ENCODE assay signal across 8 cellular contexts in the genomic region with DNA sequence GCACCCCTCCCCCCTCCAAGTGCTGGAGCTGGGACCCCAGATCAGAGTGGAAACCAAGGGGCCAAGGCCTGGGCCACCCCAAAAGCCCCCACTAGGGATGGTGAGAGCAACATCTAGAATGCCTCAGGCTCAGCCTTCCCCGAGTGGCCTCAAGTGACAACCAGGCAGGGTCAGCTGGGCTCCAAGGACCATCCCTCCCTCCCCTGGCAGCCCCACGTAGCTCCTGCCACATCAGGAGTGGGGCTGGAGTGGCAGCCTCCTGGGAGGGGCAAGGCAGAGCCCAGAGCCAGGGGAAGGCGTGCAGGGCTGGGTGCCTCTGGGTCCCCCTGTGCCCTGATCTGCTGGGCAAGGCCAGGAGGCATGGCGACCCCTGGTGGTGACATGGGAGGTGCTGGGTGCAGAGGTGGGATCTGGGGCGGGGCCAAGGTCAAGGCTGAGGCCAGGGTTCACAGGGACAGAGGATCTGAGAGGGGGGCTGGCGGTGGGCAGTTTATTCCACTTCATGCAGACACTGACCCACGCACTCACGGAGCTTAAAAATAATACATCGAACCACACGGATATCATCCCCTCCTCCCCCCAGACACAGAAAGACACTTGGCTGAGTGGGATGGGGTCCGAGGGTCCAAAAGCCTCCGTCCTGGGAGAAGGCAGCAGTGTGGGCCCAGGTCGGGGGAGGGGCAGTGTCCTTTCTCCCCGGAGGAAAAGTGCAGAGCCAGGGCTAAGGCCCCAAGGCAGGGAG. TPM values are rescaled to one million over a fixed set of nuclear protein-coding genes. Genes with fewer than 3 reads are reported as not detected.
DNase-seq lines count a peak whose midpoint lies in the region; ATAC-seq and TF ChIP-seq lines count a peak whose summit lies in the region.

No MANE protein-coding gene starts in this region.

- DNase-seq in ACHN (peak; percentile 65), SK-N-DZ (ENCODE audit: low spot score) (peak; percentile 76), cardiac septum (ENCODE audit: low spot score) (peak; percentile 95), putamen (ENCODE audit: low spot score) (peak; percentile 49)
- DNase-seq in activated naive CD4-positive, alpha-beta T cell (lab: John Stamatoyannopoulos, UW) = peak; percentile 79 to 95 (median 90)

- intact Hi-C loops in cardiac septum (cut with DNase I) = loop anchor here (1.0 kb wide), 1 partner anchor 47 kb away; no protein-coding TSS in a partner anchor

- ATAC-seq in GM18867 (IDR thresholded peaks at IDR 0.05; ENCODE audit: unreplicated experiment) = peak; percentile 65
- no peak for ATAC-seq in HG03159 (IDR thresholded peaks at IDR 0.05; ENCODE audit: unreplicated experiment)

- TF ChIP-seq CTCF in LNCAP (IDR thresholded peaks at IDR 0.05) = peak; percentile 93

- in situ Hi-C loops in ACHN (cut with HindIII; ENCODE audit: low pct_ligation_motif_present, low pct_unique_long_range_greater_than_20kb, low sequenced_read_pairs) = loop anchor here (5.0 kb wide), 1 partner anchor 42 kb away; no protein-coding TSS in a partner anchor

RNA-seq across cellular contexts. Expression of a gene that starts 15.8 kb away (rescaled TPM):
- polyA plus RNA-seq in SK-N-DZ (2014; cell fraction: cytosol; rRNA removed) = 28.2 TPM in 2 replicates
- 8.5 and 14.2 TPM in 2 replicates for polyA plus RNA-seq in SK-N-DZ (2014; cell fraction: nucleus; rRNA removed)
- 50.9 TPM for total RNA-seq in cardiac septum

RNA-seq across cellular contexts. Expression of a gene that starts 22.8 kb away (rescaled TPM):
- polyA plus RNA-seq in SK-N-DZ (2014; cell fraction: cytosol; rRNA removed) = 5.0 and 5.6 TPM in 2 replicates
- 18.2 and 29.8 TPM in 2 replicates for polyA plus RNA-seq in SK-N-DZ (2014; cell fraction: nucleus; rRNA removed)
- total RNA-seq in cardiac septum = 14.6 TPM

RNA-seq across cellular contexts. Expression of a gene that starts 30.2 kb away (rescaled TPM):
- polyA plus RNA-seq in SK-N-DZ (2014; cell fraction: cytosol; rRNA removed) = 4.8 and 5.5 TPM in 2 replicates
- polyA plus RNA-seq in SK-N-DZ (2014; cell fraction: nucleus; rRNA removed) = 10.7 and 18.2 TPM in 2 replicates
- 24.9 TPM for total RNA-seq in cardiac septum

RNA-seq across cellular contexts. Expression of a gene that starts 41.5 kb away (rescaled TPM):
- not detected in 2 replicates for polyA plus RNA-seq in SK-N-DZ (2014; cell fraction: cytosol; rRNA removed)
- polyA plus RNA-seq in SK-N-DZ (2014; cell fraction: nucleus; rRNA removed) = 0.27 TPM in 1 of 2 replicates, not detected in the other
- total RNA-seq in cardiac septum = not detected

RNA-seq across cellular contexts. Expression of a gene that starts 49.8 kb away (rescaled TPM):
- polyA plus RNA-seq in SK-N-DZ (2014; cell fraction: cytosol; rRNA removed) = 0.17 and 0.73 TPM in 2 replicates
- polyA plus RNA-seq in SK-N-DZ (2014; cell fraction: nucleus; rRNA removed) = 1.4 and 1.8 TPM in 2 replicates
- 1.2 TPM for total RNA-seq in cardiac septum
